ENCODE assay signal across 1 cellular context in genomic region chr11:43639224-43639623, GRCh38.
TF ChIP-seq lines count a peak whose summit lies in the region.

No MANE protein-coding gene starts in this region.

TF ChIP-seq in H1, 55 proteins besides CTCF, POLR2A, EP300 and RAD21:
- TF ChIP-seq FOSL1 (IDR thresholded peaks at IDR 0.05; ENCODE audit: insufficient read depth, low read depth, low read length) (no peak), HDAC2 (IDR thresholded peaks at IDR 0.05; ENCODE audit: borderline replicate concordance in 1 of 2, low read depth in 2 of 2, low read length in 2 of 2) (no peak), CEBPB (IDR thresholded peaks at IDR 0.05; ENCODE audit: low read depth, low read length) (no peak), SIN3A (conservative IDR thresholded peaks at IDR 0.05 in 1 of 2, IDR thresholded peaks at IDR 0.05 in 1 of 2; ENCODE audit: low read depth in 1 of 2, low read length in 2 of 2) (no peak), NRF1 (IDR thresholded peaks at IDR 0.05; ENCODE audit: low read depth, low read length) (no peak), POLR2AphosphoS5 (IDR thresholded peaks at IDR 0.05; ENCODE audit: low read depth, low read length) (no peak), TBP (IDR thresholded peaks at IDR 0.05; ENCODE audit: low read depth, low read length) (no peak), BRCA1 (IDR thresholded peaks at IDR 0.05; ENCODE audit: low read depth, low read length) (no peak), HDAC6 (IDR thresholded peaks at IDR 0.05; ENCODE audit: low read depth, low read length) (no peak), RFX5 (IDR thresholded peaks at IDR 0.05; ENCODE audit: borderline replicate concordance, low read depth, low read length) (no peak), CREB1 (IDR thresholded peaks at IDR 0.05) (no peak), KDM4A (IDR thresholded peaks at IDR 0.05; ENCODE audit: low read depth, low read length, severe bottlenecking) (no peak), ZNF274 (IDR thresholded peaks at IDR 0.05; ENCODE audit: borderline replicate concordance, extremely low read depth, low read length) (no peak), GTF2F1 (IDR thresholded peaks at IDR 0.05; ENCODE audit: borderline replicate concordance, low read depth, low read length) (no peak)
